Comparison of ENCODE assay signal across 8 cellular contexts in the genomic region with DNA sequence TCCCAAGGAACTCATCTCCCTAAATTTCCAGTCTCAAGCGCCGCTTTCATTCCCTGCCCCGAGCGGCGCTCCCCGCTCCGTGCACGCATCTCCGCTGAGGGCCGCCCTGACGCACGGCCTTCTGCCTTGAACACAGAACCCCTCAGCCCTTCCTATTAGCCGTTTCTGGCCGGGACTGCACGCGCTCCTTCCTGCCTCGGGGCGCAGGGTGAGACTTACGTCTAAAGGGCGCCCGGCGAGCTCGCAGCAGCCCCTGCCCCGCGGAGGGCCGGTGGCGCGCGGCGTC. TPM values are rescaled to one million over a fixed set of nuclear protein-coding genes. Genes with fewer than 3 reads are reported as not detected.
DNase-seq lines count a peak whose midpoint lies in the region; ATAC-seq and TF ChIP-seq lines count a peak whose summit lies in the region.

No MANE protein-coding gene starts in this region.

- H3K9me3 ChIP-seq in HCT116 (ENCODE audit: control insufficient read depth in 1 of 2, insufficient read depth in 1 of 2, low read depth in 1 of 2, low read length in 2 of 2), result no peaks in the 10 kb centered on the region
- H3K9me3 ChIP-seq in MG63, result no peaks in the 10 kb centered on the region
- H3K9me3 ChIP-seq in sigmoid colon, result no peaks in the 10 kb centered on the region

- TF ChIP-seq POLR2A in HCT116 (IDR thresholded peaks at IDR 0.05; ENCODE audit: borderline replicate concordance, extremely low read depth, insufficient read depth, insufficient read length) (no peak), sigmoid colon (IDR thresholded peaks at IDR 0.05) (no peak)

- no peak for DNase-seq in activated CD4-positive, alpha-beta T cell treated with anti-CD3 and anti-CD28 coated beads, Interleukin-2, amount 10 ng/mL, durations not matched to agents 24 days and 14 days
- no peak for DNase-seq in activated CD4-positive, alpha-beta T cell treated with anti-CD3 and anti-CD28 coated beads for 4 hours
- DNase-seq in HCT116 (ENCODE audit: low read depth, low spot score) (no peak), MG63 (no peak), hepatic stellate cell (ENCODE audit: low spot score) (peak; percentile 54), sigmoid colon (no peak), HK-2 (ENCODE audit: unreplicated experiment) (no peak)
- DNase-seq in activated naive CD8-positive, alpha-beta T cell treated with anti-CD3 and anti-CD28 coated beads, Interleukin-2, amount 50 U/mL, for 16 hours (ENCODE audit: low read depth, low spot score), result peak; percentile 25

- peaks cover 66% of the 10 kb centered on the region for H3K79me2 ChIP-seq in HCT116 (ENCODE audit: insufficient read depth, low read length)

- POLR2A ChIA-PET in HCT116 (lab: Charles Lee), result interaction anchor here (0.8 kb wide), 1 partner anchor 9 kb away, joined by 3 read pairs; no protein-coding TSS in a partner anchor

- peaks cover 4 to 22% of the 10 kb centered on the region in 2 experiments; a peak in 3 of 4 replicates for H3K4me1 ChIP-seq in HCT116 (ENCODE audit: control insufficient read depth in 1 of 2, insufficient read depth in 2 of 2, low read length in 2 of 2)
- H3K4me1 ChIP-seq in sigmoid colon, result peaks cover 0 to 48% (median 38%) of the 10 kb centered on the region in 4 donors

- no peak for TF ChIP-seq EP300 in sigmoid colon (IDR thresholded peaks at IDR 0.05)

- H3K27me3 ChIP-seq in HCT116 (ENCODE audit: insufficient read depth, low read length), result no peaks in the 10 kb centered on the region
- no peaks in the 10 kb centered on the region; the same call in 1 of the 2 replicates for H3K27me3 ChIP-seq in MG63
- H3K27me3 ChIP-seq in sigmoid colon, result no peaks in the 10 kb centered on the region

- WGBS in sigmoid colon, 2 donors, result 0% methylated on average over 30 of the region's 30 CpGs

- H3K4me1 Mint-ChIP-seq in activated CD4-positive, alpha-beta T cell treated with anti-CD3 and anti-CD28 coated beads, Interleukin-2, amount 10 ng/mL, durations not matched to agents 24 days and 14 days, result peaks cover 42% of the 10 kb centered on the region

- peaks cover 61% of the 10 kb centered on the region for H3K36me3 Mint-ChIP-seq in activated CD4-positive, alpha-beta T cell treated with anti-CD3 and anti-CD28 coated beads, Interleukin-2, amount 10 ng/mL, durations not matched to agents 24 days and 14 days (ENCODE audit: low read depth)

- RAD21 ChIA-PET in HCT116 (lab: Charles Lee; ENCODE audit: low non-redundant PET in 1 of 2, low total read pairs in 2 of 2, uncharacterized antibody in 2 of 2, unreplicated experiment in 2 of 2), result no interaction called here

- no TSS peak for BruUV-seq in HCT116 (replicated peaks; lab: Mats Ljungman, UMichigan)

- no peak overlapping the region for H2AFZ ChIP-seq in HCT116 (ENCODE audit: low read depth, low read length, poor library complexity, severe bottlenecking)

- peaks cover 1% of the 10 kb centered on the region for H3K27me3 Mint-ChIP-seq in activated CD4-positive, alpha-beta T cell treated with anti-CD3 and anti-CD28 coated beads, Interleukin-2, amount 10 ng/mL, durations not matched to agents 24 days and 14 days

- peak overlapping the region; percentile 89 for H3K4me2 ChIP-seq in HCT116 (ENCODE audit: low read length)

- peak overlapping the region; percentile 97 for H3K27ac Mint-ChIP-seq in activated CD4-positive, alpha-beta T cell treated with anti-CD3 and anti-CD28 coated beads, Interleukin-2, amount 10 ng/mL, durations not matched to agents 24 days and 14 days

- no peaks in the 10 kb centered on the region for H3K9me2 ChIP-seq in HCT116 (ENCODE audit: insufficient read depth)

- TF ChIP-seq CTCF in HCT116 (IDR thresholded peaks at IDR 0.05 in 2 of 3, conservative IDR thresholded peaks at IDR 0.05 in 1 of 3; ENCODE audit: borderline replicate concordance in 1 of 3, insufficient read depth in 1 of 3, low read depth in 2 of 3, low read length in 2 of 3) (no peak), sigmoid colon (IDR thresholded peaks at IDR 0.05) (no peak)

- TF ChIP-seq RAD21 in HCT116 (IDR thresholded peaks at IDR 0.05; ENCODE audit: low read depth), result no peak

- peak overlapping the region; percentile 98 for H3K4me3 Mint-ChIP-seq in activated CD4-positive, alpha-beta T cell treated with anti-CD3 and anti-CD28 coated beads, Interleukin-2, amount 10 ng/mL, durations not matched to agents 24 days and 14 days

- H3K9me3 Mint-ChIP-seq in activated CD4-positive, alpha-beta T cell treated with anti-CD3 and anti-CD28 coated beads, Interleukin-2, amount 10 ng/mL, durations not matched to agents 24 days and 14 days, result no peaks in the 10 kb centered on the region

- H3K9ac ChIP-seq in HCT116 (ENCODE audit: low read length), result peak overlapping the region; percentile 97

- intact Hi-C loops in activated CD4-positive, alpha-beta T cell treated with anti-CD3 and anti-CD28 coated beads, Interleukin-2, amount 10 ng/mL, durations not matched to agents 24 days and 14 days (cut with micrococcal nuclease), result loop anchor here (1.0 to 5.0 kb wide), 11 partner anchors 35 to 1835 kb away; a partner anchor contains a TSS
- intact Hi-C loops in HCT116 (cut with micrococcal nuclease) (loop anchor here (2.0 kb wide), 1 partner anchor 99 kb away; no protein-coding TSS in a partner anchor), sigmoid colon (cut with DNase I) (loop anchor here (5.0 kb wide), 3 partner anchors 55 to 230 kb away; a partner anchor contains a TSS)

- peak overlapping the region; percentile 63 to 97 for H3K4me3 ChIP-seq in HCT116 (replicated peaks in 1 of 2; ENCODE audit: low read depth in 1 of 2, low read length in 2 of 2)
- peak overlapping the region; percentile 91 for H3K4me3 ChIP-seq in MG63
- H3K4me3 ChIP-seq in sigmoid colon, result peak overlapping the region; percentile 89 to 99 (median 99)

- H3K36me3 ChIP-seq in HCT116 (ENCODE audit: control insufficient read depth in 1 of 2, insufficient read depth in 2 of 2, low read length in 2 of 2) (peaks cover 20 to 28% of the 10 kb centered on the region in 2 experiments), MG63 (peaks cover 34% of the 10 kb centered on the region), sigmoid colon (peaks cover 3 to 26% (median 13%) of the 10 kb centered on the region in 4 donors)

- H3K27ac ChIP-seq in HCT116 (ENCODE audit: low read depth, low read length) (peak overlapping the region; percentile 77), sigmoid colon (peak overlapping the region; percentile 91 to 99 (median 98))

- CTCF ChIA-PET in HCT116 (lab: Charles Lee), result interaction anchor here (1.1 kb wide), 1 partner anchor 89 kb away, joined by 3 read pairs; no protein-coding TSS in a partner anchor

- H4K20me1 ChIP-seq in HCT116 (ENCODE audit: insufficient read depth), result peaks cover 27% of the 10 kb centered on the region; the same call in 1 of the 2 replicates

- ATAC-seq in HCT116, result peak; percentile 46

TF ChIP-seq in HCT116, 20 proteins besides CTCF, POLR2A, EP300 and RAD21:
- no peak for TF ChIP-seq ZFX (IDR thresholded peaks at IDR 0.05)
- TF ChIP-seq SRF (IDR thresholded peaks at IDR 0.05; ENCODE audit: low read depth), result no peak
- TF ChIP-seq FOSL1 (IDR thresholded peaks at IDR 0.05; ENCODE audit: low read depth), result no peak
- TF ChIP-seq YY1 (IDR thresholded peaks at IDR 0.05; ENCODE audit: extremely low read depth, insufficient replicate concordance, low read depth, low read length), result no peak
- TF ChIP-seq, protein P1, sequence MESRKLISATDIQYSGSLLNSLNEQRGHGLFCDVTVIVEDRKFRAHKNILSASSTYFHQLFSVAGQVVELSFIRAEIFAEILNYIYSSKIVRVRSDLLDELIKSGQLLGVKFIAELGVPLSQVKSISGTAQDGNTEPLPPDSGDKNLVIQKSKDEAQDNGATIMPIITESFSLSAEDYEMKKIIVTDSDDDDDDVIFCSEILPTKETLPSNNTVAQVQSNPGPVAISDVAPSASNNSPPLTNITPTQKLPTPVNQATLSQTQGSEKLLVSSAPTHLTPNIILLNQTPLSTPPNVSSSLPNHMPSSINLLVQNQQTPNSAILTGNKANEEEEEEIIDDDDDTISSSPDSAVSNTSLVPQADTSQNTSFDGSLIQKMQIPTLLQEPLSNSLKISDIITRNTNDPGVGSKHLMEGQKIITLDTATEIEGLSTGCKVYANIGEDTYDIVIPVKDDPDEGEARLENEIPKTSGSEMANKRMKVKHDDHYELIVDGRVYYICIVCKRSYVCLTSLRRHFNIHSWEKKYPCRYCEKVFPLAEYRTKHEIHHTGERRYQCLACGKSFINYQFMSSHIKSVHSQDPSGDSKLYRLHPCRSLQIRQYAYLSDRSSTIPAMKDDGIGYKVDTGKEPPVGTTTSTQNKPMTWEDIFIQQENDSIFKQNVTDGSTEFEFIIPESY (IDR thresholded peaks at IDR 0.05; ENCODE audit: extremely low read depth, insufficient replicate concordance, low read length), result no peak
- TF ChIP-seq EGR1 (IDR thresholded peaks at IDR 0.05; ENCODE audit: low read depth), result no peak
- TF ChIP-seq TCF7L2 (IDR thresholded peaks at IDR 0.05; ENCODE audit: borderline replicate concordance, extremely low read depth, insufficient read depth, insufficient read length), result no peak
- no peak for TF ChIP-seq ZNF274 (IDR thresholded peaks at IDR 0.05; ENCODE audit: low read depth, low read length)
- TF ChIP-seq POLR2AphosphoS5 (IDR thresholded peaks at IDR 0.05; ENCODE audit: low read depth, low read length), result no peak
- TF ChIP-seq, protein P2, sequence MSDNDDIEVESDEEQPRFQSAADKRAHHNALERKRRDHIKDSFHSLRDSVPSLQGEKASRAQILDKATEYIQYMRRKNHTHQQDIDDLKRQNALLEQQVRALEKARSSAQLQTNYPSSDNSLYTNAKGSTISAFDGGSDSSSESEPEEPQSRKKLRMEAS (IDR thresholded peaks at IDR 0.05), result no peak; the same call in 1 of the 2 replicates
- no peak for TF ChIP-seq ELF1 (IDR thresholded peaks at IDR 0.05; ENCODE audit: borderline replicate concordance, low read depth)
- TF ChIP-seq, protein P3, sequence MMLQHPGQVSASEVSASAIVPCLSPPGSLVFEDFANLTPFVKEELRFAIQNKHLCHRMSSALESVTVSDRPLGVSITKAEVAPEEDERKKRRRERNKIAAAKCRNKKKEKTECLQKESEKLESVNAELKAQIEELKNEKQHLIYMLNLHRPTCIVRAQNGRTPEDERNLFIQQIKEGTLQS (IDR thresholded peaks at IDR 0.05), result no peak
- no peak for TF ChIP-seq CEBPB (IDR thresholded peaks at IDR 0.05; ENCODE audit: low read depth)
- no peak for TF ChIP-seq EZH2 (IDR thresholded peaks at IDR 0.05)
- TF ChIP-seq EZH2phosphoT487 (IDR thresholded peaks at IDR 0.05; ENCODE audit: borderline replicate concordance), result no peak

RNA-seq across cellular contexts. Expression of a gene that starts 0.8 kb away (rescaled TPM):
- total RNA-seq in activated CD4-positive, alpha-beta T cell treated with anti-CD3 and anti-CD28 coated beads, Interleukin-2, amount 10 ng/mL, durations not matched to agents 24 days and 14 days, result 125 and 130 TPM in 2 replicates
- total RNA-seq in HCT116 (2021; ENCODE audit: unreplicated experiment) (117 TPM), sigmoid colon (100 to 1,000 TPM; 132 to 180 (median 142) TPM)
- polyA plus RNA-seq in HCT116 (2012), result 69.0 and 83.4 TPM in 2 replicates
- 32.6 and 37.0 TPM in 2 replicates for total RNA-seq in MG63 (2014; rRNA removed; shearing (Covaris generic); ENCODE audit: low replicate concordance)
- 10 to 100 TPM; 39.1 to 48.6 (median 46.6) TPM for polyA plus RNA-seq in sigmoid colon

Comparison
In these comparisons a context has a peak if more than half of its experiments do, and no peak if none do; other contexts are left out.
1. DNase-seq: peak in activated naive CD8-positive, alpha-beta T cell treated with anti-CD3 and anti-CD28 coated beads, Interleukin-2, amount 50 U/mL, for 16 hours (single experiment) and hepatic stellate cell (single experiment); none in activated CD4-positive, alpha-beta T cell treated with anti-CD3 and anti-CD28 coated beads, Interleukin-2, amount 10 ng/mL, durations not matched to agents 24 days and 14 days (single experiment), activated CD4-positive, alpha-beta T cell treated with anti-CD3 and anti-CD28 coated beads for 4 hours (0 of 2), HCT116 (single experiment), MG63 (single experiment), sigmoid colon (single experiment) and HK-2 (single experiment).
2. Peak in every context shown above with its lines, with median percentiles within 50 percentile points of each other: H3K4me3 ChIP-seq.